8 cellular contexts compared by ENCODE assay signal in the genomic region with DNA sequence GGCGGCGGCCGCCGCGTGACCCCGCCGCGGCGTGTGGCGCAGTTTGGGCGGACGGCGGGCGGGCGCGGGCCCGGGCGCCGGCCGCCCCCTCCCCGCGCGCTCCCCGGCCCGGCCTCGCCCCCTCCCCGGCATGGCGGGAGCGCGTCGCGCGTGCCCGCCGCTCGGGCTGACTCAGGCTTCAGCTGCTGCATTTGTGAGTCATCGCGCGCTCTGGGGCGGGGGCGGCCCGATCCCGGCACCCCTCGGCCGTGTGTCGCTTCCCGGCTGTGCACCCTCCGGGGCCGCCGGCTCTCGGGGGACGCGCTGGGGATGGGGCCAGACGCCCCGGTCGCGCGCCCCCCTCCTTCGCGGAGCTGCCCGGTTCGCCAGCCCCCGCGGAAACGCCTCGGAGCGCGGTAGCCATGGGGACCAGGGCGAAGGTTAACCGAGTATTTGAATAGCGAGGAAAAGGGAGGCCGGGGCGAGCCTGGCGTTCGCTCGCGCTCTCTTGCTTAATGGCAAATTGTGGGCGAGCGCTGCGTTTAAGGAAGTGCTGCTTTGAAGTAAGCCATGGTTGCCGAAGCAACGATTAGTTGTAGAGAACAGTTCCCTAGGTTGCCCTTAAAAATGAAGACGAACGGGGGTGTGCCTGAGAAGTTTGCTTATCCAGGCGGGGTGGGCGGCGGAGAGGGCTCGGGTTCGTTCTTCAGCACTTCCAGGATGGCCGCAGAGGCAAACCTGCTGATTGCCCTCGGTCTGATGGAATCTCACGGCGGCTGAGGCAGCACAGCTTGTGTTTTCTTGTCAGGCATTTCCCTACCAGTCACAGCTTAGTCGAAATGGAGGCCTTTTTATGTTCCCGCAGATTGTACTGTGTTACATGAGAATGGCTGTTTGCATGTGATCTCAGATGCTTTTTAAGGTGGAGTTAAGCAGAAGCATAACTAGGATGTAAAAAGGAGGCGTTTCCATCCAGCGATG. TPM values are rescaled to one million over a fixed set of nuclear protein-coding genes. Genes with fewer than 3 reads are reported as not detected.
A peak's percentile ranks its signal among the peaks of the same experiment; 100 is the strongest.
DNase-seq lines count a peak whose midpoint lies in the region; ATAC-seq and TF ChIP-seq lines count a peak whose summit lies in the region.

No MANE protein-coding gene starts in this region.

- no peak for TF ChIP-seq CTCF in MM.1S (IDR thresholded peaks at IDR 0.05; ENCODE audit: low read length)

- WGBS in GM23248 (ENCODE audit: low coverage in 1 of 2, low lambda C conversion rate in 2 of 2, missing lambda C conversion rate in 2 of 2), 2 experiments, result 2 to 4% methylated on average over 47 to 92 of the region's 97 CpGs

- H2AFZ ChIP-seq in GM23248 (no peak overlapping the region), MM.1S (ENCODE audit: low read length) (no peak overlapping the region)

- H3K36me3 Mint-ChIP-seq in central memory CD8-positive, alpha-beta T cell (ENCODE audit: insufficient read depth), result peaks cover 69% of the 10 kb centered on the region

- H3K9me3 ChIP-seq in ES-I3 (ENCODE audit: control insufficient read depth, insufficient read depth, low read length) (no peaks in the 10 kb centered on the region), GM23248 (ENCODE audit: low read depth) (no peaks in the 10 kb centered on the region), MM.1S (replicated peaks; ENCODE audit: insufficient read depth, low read length) (no peaks in the 10 kb centered on the region)

- no peaks in the 10 kb centered on the region for H3K9me3 Mint-ChIP-seq in central memory CD8-positive, alpha-beta T cell

- peak; percentile 30 for ATAC-seq in central memory CD8-positive, alpha-beta T cell (replicated peaks; ENCODE audit: extremely low read depth, poor library complexity, severe bottlenecking)

- H3K27ac Mint-ChIP-seq in central memory CD8-positive, alpha-beta T cell (ENCODE audit: low read depth), result peak overlapping the region; percentile 97

- H3K27ac ChIP-seq in GM23248 (peak overlapping the region; percentile 98), MM.1S (ENCODE audit: low read length) (peak overlapping the region; percentile 75; the same call in 1 of the 2 replicates)

- no peaks in the 10 kb centered on the region for H3K27me3 Mint-ChIP-seq in central memory CD8-positive, alpha-beta T cell

- H3K36me3 ChIP-seq in ES-I3 (ENCODE audit: insufficient read depth, low read length), result peaks cover 45% of the 10 kb centered on the region
- H3K36me3 ChIP-seq in GM23248 (ENCODE audit: low read depth), result peaks cover 48% of the 10 kb centered on the region
- peaks cover 15% of the 10 kb centered on the region; the same call in 1 of the 2 replicates for H3K36me3 ChIP-seq in MM.1S (replicated peaks; ENCODE audit: insufficient read depth, low read length)

- H4K20me1 ChIP-seq in GM23248 (ENCODE audit: insufficient read depth) (peaks cover 14% of the 10 kb centered on the region; the same call in 1 of the 2 replicates), MM.1S (ENCODE audit: insufficient read depth, low read length) (no peaks in the 10 kb centered on the region)

- peak overlapping the region; percentile 79 for H3K4me2 ChIP-seq in GM23248 (ENCODE audit: unreplicated experiment)
- H3K4me2 ChIP-seq in MM.1S (ENCODE audit: low read depth, low read length), result peak overlapping the region; percentile 66

- H3F3A ChIP-seq in GM23248 (ENCODE audit: insufficient read depth) (peaks cover 58% of the 10 kb centered on the region), MM.1S (ENCODE audit: insufficient read depth, low read length) (no peaks in the 10 kb centered on the region)

- in situ Hi-C loops in GM23248 (cut with MboI), result no loop called here

- H3K4me3 Mint-ChIP-seq in central memory CD8-positive, alpha-beta T cell, result peak overlapping the region; percentile 96

- H3K27me3 ChIP-seq in GM23248 (replicated peaks; ENCODE audit: insufficient read depth) (no peaks in the 10 kb centered on the region), MM.1S (replicated peaks; ENCODE audit: insufficient read depth, low read length) (no peaks in the 10 kb centered on the region)

- H3K4me1 ChIP-seq in ES-I3 (ENCODE audit: insufficient read depth, low read length) (peaks cover 12% of the 10 kb centered on the region), GM23248 (ENCODE audit: insufficient read depth) (peaks cover 25% of the 10 kb centered on the region), MM.1S (ENCODE audit: low read length) (peaks cover 5% of the 10 kb centered on the region; the same call in 1 of the 2 replicates)

- H3K4me3 ChIP-seq in GM23248 (peak overlapping the region; percentile 96), MM.1S (ENCODE audit: low read length) (peak overlapping the region; percentile 76)

- H3K9me2 ChIP-seq in GM23248 (ENCODE audit: insufficient read depth), result no peaks in the 10 kb centered on the region
- no peaks in the 10 kb centered on the region for H3K9me2 ChIP-seq in MM.1S (replicated peaks; ENCODE audit: insufficient read depth, low read length)

- H3K79me2 ChIP-seq in GM23248 (ENCODE audit: insufficient read depth) (peaks cover 63% of the 10 kb centered on the region), MM.1S (ENCODE audit: low read length) (peaks cover 33% of the 10 kb centered on the region)

- peaks cover 29% of the 10 kb centered on the region for H3K4me1 Mint-ChIP-seq in central memory CD8-positive, alpha-beta T cell

- DNase-seq in GM23248 (peak; percentile 92), MM.1S (peak; percentile 13), kidney glomerular epithelial cell (lab: John Stamatoyannopoulos, UW) (peak; percentile 43), LoVo (ENCODE audit: low spot score) (no peak)
- peak; percentile 75 to 78 for DNase-seq in activated CD4-positive, alpha-beta T cell treated with anti-CD3 and anti-CD28 coated beads for 24 hours (ENCODE audit: low read depth in 2 of 2)
- peak; percentile 37 to 38 for DNase-seq in central memory CD8-positive, alpha-beta T cell (ENCODE audit: low spot score in 2 of 2)
- DNase-seq in stimulated activated CD4-positive, alpha-beta T cell treated with anti-CD3 and anti-CD28 coated beads, Interleukin-12 subunit alpha, Interleukin-12 subunit beta, amount 100 ng/mL, for 48 hours (ENCODE audit: low read depth in 2 of 3, low spot score in 1 of 3), result peak; percentile 65 to 74 (median 68)

- H3K9ac ChIP-seq in ES-I3 (ENCODE audit: low read depth, low read length), result peak overlapping the region; percentile 88
- H3K9ac ChIP-seq in GM23248, result peak overlapping the region; percentile 99
- H3K9ac ChIP-seq in MM.1S (ENCODE audit: low read length), result peak overlapping the region; percentile 91

RNA-seq across cellular contexts. Expression of gene EIF5, which starts 0.9 kb away (rescaled TPM):
- 133 and 156 TPM in 2 replicates for total RNA-seq in GM23248 (2014; rRNA removed; shearing (Covaris generic))
- polyA plus RNA-seq in GM23248 (2016; fragmentation: Nextera tagmentation; extraction: Ambion mirVana), result 502 and 518 TPM in 2 replicates

RNA-seq across cellular contexts. Expression of gene MARK3, which starts 50.3 kb away (rescaled TPM):
- total RNA-seq in GM23248 (2014; rRNA removed; shearing (Covaris generic)), result 80.6 and 107 TPM in 2 replicates
- 32.3 and 32.9 TPM in 2 replicates for polyA plus RNA-seq in GM23248 (2016; fragmentation: Nextera tagmentation; extraction: Ambion mirVana)
